Comparison of ENCODE assay signal across 17 cellular contexts in the genomic region with DNA sequence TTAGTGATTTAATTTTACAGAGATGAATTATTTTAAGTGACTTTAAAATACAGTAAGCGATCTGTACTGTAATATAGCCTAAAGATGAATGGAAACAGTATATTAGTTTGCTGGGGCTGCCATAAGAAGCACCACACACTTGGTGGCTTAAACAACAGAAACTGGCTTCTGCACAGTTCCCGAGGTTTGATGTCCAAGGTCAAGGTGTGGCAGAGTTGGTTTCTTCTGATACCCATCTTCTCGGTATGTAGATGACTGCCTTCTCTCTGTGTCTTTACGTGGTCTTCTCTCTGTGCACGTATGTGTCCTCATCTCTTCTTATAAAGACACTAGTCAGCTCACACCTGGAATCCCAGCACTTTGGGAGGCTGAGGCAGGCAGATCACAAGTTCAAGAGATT.
"Had no signal": no experiment of that assay in that cellular context is flagged by ENCODE, and none has a peak within 500 bp of the region (broad histone marks: within the 10 kb centered on the region; RNA-seq: fewer than 3 reads in every experiment).

No MANE protein-coding gene starts in this region.

- H3K9me3 ChIP-seq: body of pancreas, psoas muscle, right lobe of liver, spleen, thyroid gland had no signal

- FAIRE-seq: urothelium cell line had no signal

- H3K4me3 ChIP-seq: body of pancreas, psoas muscle, right lobe of liver, spleen, thyroid gland had no signal

- H3K27me3 ChIP-seq: body of pancreas, foreskin keratinocyte, right lobe of liver, spleen, thyroid gland had no signal

- ATAC-seq: activated CD4-positive, CD25-positive, alpha-beta regulatory T cell treated with anti-CD3 and anti-CD28 coated beads, Interleukin-2, amount 50 U/mL, for 24 hours; foreskin keratinocyte; right lobe of liver had no signal

- DNase-seq: activated CD4-positive, alpha-beta T cell treated with anti-CD3 and anti-CD28 coated beads, Interleukin-2, amount 50 U/mL, for 4 hours; activated gamma-delta T cell treated with Interleukin-2 at 50 U/mL for 16 hours; activated T-cell treated with anti-CD3 and anti-CD28 coated beads, Interleukin-2, amount 50 U/mL, for 48 hours; amniotic stem cell; body of pancreas; cortex of kidney; effector memory CD4-positive, alpha-beta T cell; foreskin keratinocyte; glutamatergic neuron; kidney glomerular epithelial cell; psoas muscle; right lobe of liver; spleen; T-helper 9 cell; thyroid gland had no signal

- H3K4me1 ChIP-seq: psoas muscle had no signal

- H3K27ac ChIP-seq: body of pancreas, foreskin keratinocyte, psoas muscle, right lobe of liver had no signal

- H3K36me3 ChIP-seq: right lobe of liver, thyroid gland had no signal
